10 cellular contexts compared by ENCODE assay signal in genomic region chr15:58146734-58147133, GRCh38. TPM values are rescaled to one million over a fixed set of nuclear protein-coding genes. Genes with fewer than 3 reads are reported as not detected.
A peak's percentile ranks its signal among the peaks of the same experiment; 100 is the strongest.
DNase-seq lines count a peak whose midpoint lies in the region; ATAC-seq and TF ChIP-seq lines count a peak whose summit lies in the region.
"Had no signal": no experiment of that assay in that cellular context is flagged by ENCODE, and none has a peak within 500 bp of the region (broad histone marks: within the 10 kb centered on the region; RNA-seq: fewer than 3 reads in every experiment).

No MANE protein-coding gene starts in this region.

- intact Hi-C loops in vagina (cut with DNase I), result no loop called here

- H3K4me1 ChIP-seq in upper lobe of left lung (no peaks in the 10 kb centered on the region), vagina (no peaks in the 10 kb centered on the region), MM.1S (ENCODE audit: low read length) (no peaks in the 10 kb centered on the region)

- H3K4me3 ChIP-seq in kidney epithelial cell (ENCODE audit: low read depth, low read length), result no peak overlapping the region
- no peak overlapping the region for H3K4me3 ChIP-seq in upper lobe of left lung
- H3K4me3 ChIP-seq in vagina, result no peak overlapping the region
- H3K4me3 ChIP-seq in MM.1S (ENCODE audit: low read length), result no peak overlapping the region

- TF ChIP-seq CTCF in kidney epithelial cell (IDR thresholded peaks at IDR 0.05; ENCODE audit: insufficient read depth, low read length, poor library complexity, severe bottlenecking) (no peak), upper lobe of left lung (IDR thresholded peaks at IDR 0.05) (no peak), vagina (IDR thresholded peaks at IDR 0.05) (no peak), MM.1S (IDR thresholded peaks at IDR 0.05; ENCODE audit: low read length) (no peak)

- H3K9me2 ChIP-seq in MM.1S (replicated peaks; ENCODE audit: insufficient read depth, low read length), result no peaks in the 10 kb centered on the region

- H3F3A ChIP-seq in MM.1S (ENCODE audit: insufficient read depth, low read length), result no peaks in the 10 kb centered on the region

- WGBS in upper lobe of left lung, 2 donors, result 50 to 51% methylated on average over 6 to 7 of the region's 7 CpGs

- H3K4me2 ChIP-seq in MM.1S (ENCODE audit: low read depth, low read length), result no peak overlapping the region

- no peaks in the 10 kb centered on the region for H3K79me2 ChIP-seq in MM.1S (ENCODE audit: low read length)

- H4K20me1 ChIP-seq in MM.1S (ENCODE audit: insufficient read depth, low read length), result no peaks in the 10 kb centered on the region

- H3K27ac ChIP-seq in upper lobe of left lung (peak overlapping the region; percentile 69 to 86 (median 82)), vagina (no peak overlapping the region), MM.1S (ENCODE audit: low read length) (no peak overlapping the region)

- peak in 3 of 4 donors; percentile 36 to 96 (median 72) for TF ChIP-seq EP300 in upper lobe of left lung (IDR thresholded peaks at IDR 0.05)

- peak; percentile 57 to 85 for ATAC-seq in upper lobe of left lung (ENCODE audit: low FRiP score in 2 of 2)
- ATAC-seq: WTC11 had no signal

- H2AFZ ChIP-seq in MM.1S (ENCODE audit: low read length), result no peak overlapping the region

- H3K9me3 ChIP-seq in upper lobe of left lung, result no peaks in the 10 kb centered on the region
- H3K9me3 ChIP-seq in vagina, result no peaks in the 10 kb centered on the region
- H3K9me3 ChIP-seq in MM.1S (replicated peaks; ENCODE audit: insufficient read depth, low read length), result no peaks in the 10 kb centered on the region

- DNase-seq in NCI-H510A treated with DMSO at 0.1 percent for 48 hours (lab: John Stamatoyannopoulos, UW) (peak; percentile 71), NCI-H510A (lab: John Stamatoyannopoulos, UW) (no peak), SK-MEL-5 (ENCODE audit: low read depth, low spot score) (peak; percentile 43), kidney epithelial cell (ENCODE audit: low read depth) (peak; percentile 89), upper lobe of left lung (peak in 1 of 2 donors; percentile 63), NCI-H2029 (lab: John Stamatoyannopoulos, UW) (no peak), vagina (ENCODE audit: extremely low spot score in 2 of 2) (no peak), MM.1S (no peak)

- H3K36me3 ChIP-seq in kidney epithelial cell (ENCODE audit: control insufficient read depth, insufficient read depth, low read length), result no peaks in the 10 kb centered on the region
- no peaks in the 10 kb centered on the region for H3K36me3 ChIP-seq in upper lobe of left lung
- H3K36me3 ChIP-seq in vagina, result no peaks in the 10 kb centered on the region
- no peaks in the 10 kb centered on the region for H3K36me3 ChIP-seq in MM.1S (replicated peaks; ENCODE audit: insufficient read depth, low read length)

- H3K9ac ChIP-seq in MM.1S (ENCODE audit: low read length), result no peak overlapping the region

- TF ChIP-seq POLR2A in upper lobe of left lung (IDR thresholded peaks at IDR 0.05), result peak in 2 of 4 donors; percentile 18 to 72
- no peak for TF ChIP-seq POLR2A in vagina (IDR thresholded peaks at IDR 0.05)

- no peaks in the 10 kb centered on the region for H3K27me3 ChIP-seq in kidney epithelial cell (ENCODE audit: control insufficient read depth, insufficient read depth, low read length)
- H3K27me3 ChIP-seq in upper lobe of left lung, result no peaks in the 10 kb centered on the region
- no peaks in the 10 kb centered on the region for H3K27me3 ChIP-seq in vagina
- H3K27me3 ChIP-seq in MM.1S (replicated peaks; ENCODE audit: insufficient read depth, low read length), result no peaks in the 10 kb centered on the region

- in situ Hi-C loops in SK-MEL-5 (cut with HindIII; ENCODE audit: low pct_unique_long_range_greater_than_20kb, low sequenced_read_pairs), result no loop called here

RNA-seq across cellular contexts. Expression of gene AQP9, which starts 8.6 kb away (rescaled TPM):
- total RNA-seq in SK-MEL-5 (2014; rRNA removed; shearing (Covaris generic)), result not detected in 2 replicates
- polyA plus RNA-seq in SK-MEL-5 (2015; cell fraction: cytosol; rRNA removed), result not detected in 2 replicates
- polyA plus RNA-seq in SK-MEL-5 (2015; cell fraction: nucleus; rRNA removed), result not detected in 2 replicates
- 0.75 TPM in 1 of 2 replicates, not detected in the other for total RNA-seq in kidney epithelial cell
- total RNA-seq in upper lobe of left lung, result 10 to 100 TPM; 11.5 to 67.1 (median 25.5) TPM
- total RNA-seq in vagina, result 1.5 TPM
- polyA plus RNA-seq: IgD-negative memory B cell had no signal

Comparison
In these comparisons a context has a peak if more than half of its experiments do, and no peak if none do; other contexts are left out.
1. DNase-seq: peak in NCI-H510A treated with DMSO at 0.1 percent for 48 hours (single experiment), SK-MEL-5 (single experiment) and kidney epithelial cell (single experiment); none in NCI-H510A (single experiment), NCI-H2029 (single experiment), vagina (0 of 2) and MM.1S (single experiment).
2. H3K27ac ChIP-seq: peak in upper lobe of left lung (4 of 4); none in vagina (single experiment) and MM.1S (single experiment).